ENCODE assay signal across 21 cellular contexts in genomic region chr3:21357241-21357640, GRCh38.
"Had no signal": no experiment of that assay in that cellular context is flagged by ENCODE, and none has a peak within 500 bp of the region (broad histone marks: within the 10 kb centered on the region; RNA-seq: fewer than 3 reads in every experiment).

No MANE protein-coding gene starts in this region.

- H3K27ac ChIP-seq: brain microvascular endothelial cell, cardiac muscle cell, Peyer's patch, RWPE1 had no signal

- H3K9me3 ChIP-seq: Peyer's patch had no signal

- H3K4me3 ChIP-seq: cardiac muscle cell, Peyer's patch had no signal

- DNase-seq: activated CD4-positive, alpha-beta memory T cell treated with anti-CD3 and anti-CD28 coated beads for 36 hours; activated CD4-positive, alpha-beta T cell treated with anti-CD3 and anti-CD28 coated beads for 1 hour; activated CD4-positive, alpha-beta T cell treated with anti-CD3 and anti-CD28 coated beads, Interleukin-2, amount 10 ng/mL, durations not matched to agents 24 days and 14 days; activated CD8-positive, alpha-beta memory T cell treated with anti-CD3 and anti-CD28 coated beads for 24 hours; activated gamma-delta T cell; activated naive CD4-positive, alpha-beta T cell treated with anti-CD3 and anti-CD28 coated beads for 36 hours; activated T-cell treated with anti-CD3 and anti-CD28 coated beads, Interleukin-2, amount 50 U/mL, for 4 hours; brain microvascular endothelial cell; MM.1S; NCI-H1105; NCI-H1436; NCI-H1694 treated with DMSO at 0.1 percent for 48 hours; NCI-H2029 treated with DMSO at 0.1 percent for 48 hours; NCI-H510A treated with DMSO at 0.1 percent for 48 hours; NCI-H69; NK-92 treated with Interleukin-12 subunit alpha and Interleukin-12 subunit beta, amount 100 ng/mL, for 24 hours; Peyer's patch; SHP77 treated with DMSO at 0.1 percent for 48 hours had no signal

- H3K27me3 ChIP-seq: brain microvascular endothelial cell, cardiac muscle cell, Peyer's patch had no signal

- H3K4me1 ChIP-seq: Peyer's patch had no signal

- H3K36me3 ChIP-seq: brain microvascular endothelial cell, cardiac muscle cell, Peyer's patch had no signal

- ATAC-seq: activated T-cell treated with anti-CD3 and anti-CD28 coated beads, Interleukin-2, amount 50 U/mL, for 4 hours; WTC11 had no signal
